In the genomic region with DNA sequence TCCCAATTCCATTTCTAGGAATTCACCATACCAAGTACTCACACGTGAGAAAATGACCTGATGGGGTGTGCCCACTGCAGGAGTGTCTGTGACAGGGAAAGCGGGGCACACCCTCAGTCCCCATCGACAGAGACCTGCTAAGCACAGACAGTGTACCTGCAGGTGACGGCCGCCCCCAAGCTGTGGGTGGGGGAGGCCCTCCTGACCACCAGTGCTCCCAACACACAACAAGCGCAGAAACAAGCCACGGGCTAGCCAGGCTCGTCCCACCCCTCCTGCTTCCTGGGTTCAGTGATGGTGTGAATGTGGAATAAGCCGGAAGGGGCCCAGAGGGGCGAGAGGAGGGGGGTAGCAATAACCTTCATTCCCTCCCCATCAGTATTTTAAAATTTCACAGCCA, we compare ENCODE assay signal across 29 cellular contexts. TPM values are rescaled to one million over a fixed set of nuclear protein-coding genes. Genes with fewer than 3 reads are reported as not detected.
DNase-seq lines count a peak whose midpoint lies in the region; ATAC-seq, FAIRE-seq and TF ChIP-seq lines count a peak whose summit lies in the region.
"Had no signal": no experiment of that assay in that cellular context is flagged by ENCODE, and none has a peak within 500 bp of the region (broad histone marks: within the 10 kb centered on the region; RNA-seq: fewer than 3 reads in every experiment).

No MANE protein-coding gene starts in this region.

- H3K9me3 ChIP-seq in left ventricle myocardium inferior (replicated peaks) = no peaks in the 10 kb centered on the region
- H3K9me3 ChIP-seq in heart left ventricle = no peaks in the 10 kb centered on the region
- no peaks in the 10 kb centered on the region for H3K9me3 ChIP-seq in keratinocyte (ENCODE audit: control insufficient read depth, low read depth, low read length)
- H3K9me3 ChIP-seq: A549, mucosa of descending colon, uterus had no signal

- H3K9me3 Mint-ChIP-seq in osteocyte (ENCODE audit: unreplicated experiment) = no peaks in the 10 kb centered on the region
- H3K9me3 Mint-ChIP-seq: activated CD4-positive, alpha-beta memory T cell treated with anti-CD3 and anti-CD28 coated beads, Interleukin-2, amount 10 ng/mL, durations not matched to agents 7 days and 5 days; activated naive CD4-positive, alpha-beta T cell treated with anti-CD3 and anti-CD28 coated beads, Interleukin-2, amount 50 U/mL, for 72 hours; activated T-helper 17 cell treated with anti-CD3 and anti-CD28 coated beads, Interleukin-2, amount 50 U/mL, for 72 hours; CD4-positive, alpha-beta memory T cell; natural killer cell; stimulated activated memory B cell treated with anti-CD40 and anti-IgM and Interleukin-4, amounts not matched to agents 10 μg/mL and 1 μg/mL and 100 μg/mL, for 72 hours had no signal

- H3K4me2 ChIP-seq in keratinocyte (ENCODE audit: control insufficient read depth, extremely low read depth, insufficient read depth, low read depth, low read length) = peak overlapping the region; percentile 80
- H3K4me2 ChIP-seq: KMS-11 had no signal

- no peaks in the 10 kb centered on the region for H3K27me3 Mint-ChIP-seq in osteocyte (ENCODE audit: unreplicated experiment)
- H3K27me3 Mint-ChIP-seq: activated CD4-positive, alpha-beta memory T cell treated with anti-CD3 and anti-CD28 coated beads, Interleukin-2, amount 10 ng/mL, durations not matched to agents 7 days and 5 days; activated T-helper 17 cell treated with anti-CD3 and anti-CD28 coated beads, Interleukin-2, amount 50 U/mL, for 72 hours; CD4-positive, alpha-beta memory T cell; stimulated activated memory B cell treated with anti-CD40 and anti-IgM and Interleukin-4, amounts not matched to agents 10 μg/mL and 1 μg/mL and 100 μg/mL, for 72 hours had no signal

- H3K79me2 ChIP-seq in keratinocyte (ENCODE audit: control insufficient read depth, insufficient read depth, low read length) = peaks cover 7% of the 10 kb centered on the region

- H3K27ac ChIP-seq in left ventricle myocardium inferior (replicated peaks) = peak overlapping the region; percentile 88
- H3K27ac ChIP-seq in heart left ventricle = peak overlapping the region in 2 of 12 donors; percentile 2 to 36
- H3K27ac ChIP-seq in keratinocyte (ENCODE audit: control insufficient read depth, insufficient read depth, low read length) = no peak overlapping the region
- H3K27ac ChIP-seq: KMS-11 had no signal

- H3K4me1 ChIP-seq in left ventricle myocardium inferior = peaks cover 71% of the 10 kb centered on the region
- peaks cover 25 to 73% (median 54%) of the 10 kb centered on the region in 12 donors for H3K4me1 ChIP-seq in heart left ventricle
- H3K4me1 ChIP-seq in keratinocyte (ENCODE audit: control insufficient read depth, extremely low read depth, insufficient read depth, low read length) = peaks cover 36% of the 10 kb centered on the region

- H3K9ac ChIP-seq in keratinocyte (ENCODE audit: control insufficient read depth, extremely low read depth, insufficient read depth, low read length) = no peak overlapping the region
- H3K9ac ChIP-seq: KMS-11 had no signal

- dilution Hi-C loops in keratinocyte (cut with MboI; ENCODE audit: extremely low pct_ligation_motif_present, low sequenced_read_pairs) = no loop called here

- intact Hi-C loops in left ventricle myocardium inferior (cut with micrococcal nuclease) = no loop called here
- intact Hi-C loops in heart left ventricle (cut with DNase I) = no loop called here

- TF ChIP-seq POLR2A in heart left ventricle (IDR thresholded peaks at IDR 0.05) = no peak

- WGBS in heart left ventricle, 4 donors = 72 to 83% (median 76%) methylated on average over 8 to 10 of the region's 10 CpGs

- no peaks in the 10 kb centered on the region for H3K9me1 ChIP-seq in keratinocyte (ENCODE audit: control insufficient read depth, extremely low read depth, insufficient read depth, low read length)

- H3K36me3 ChIP-seq in left ventricle myocardium inferior (peaks cover 33% of the 10 kb centered on the region), heart left ventricle (peaks cover 0 to 34% (median 20%) of the 10 kb centered on the region in 9 donors), keratinocyte (ENCODE audit: control insufficient read depth in 2 of 2, extremely low read depth in 1 of 2, insufficient read depth in 2 of 2, low read length in 2 of 2) (peaks cover 2 to 3% of the 10 kb centered on the region in 2 experiments)
- H3K36me3 ChIP-seq: uterus had no signal

- no peak overlapping the region for H2AFZ ChIP-seq in keratinocyte (ENCODE audit: control insufficient read depth, low read length)
- H2AFZ ChIP-seq: PC-9 had no signal

- H3K27me3 ChIP-seq in left ventricle myocardium inferior (ENCODE audit: low read depth) (no peaks in the 10 kb centered on the region), heart left ventricle (no peaks in the 10 kb centered on the region), keratinocyte (ENCODE audit: control insufficient read depth, extremely low read depth, insufficient read depth, low read length) (no peaks in the 10 kb centered on the region)
- H3K27me3 ChIP-seq: uterus had no signal

- peaks cover 23% of the 10 kb centered on the region for H3K36me3 Mint-ChIP-seq in osteocyte (ENCODE audit: unreplicated experiment)
- H3K36me3 Mint-ChIP-seq: natural killer cell; stimulated activated memory B cell treated with anti-CD40 and anti-IgM and Interleukin-4, amounts not matched to agents 10 μg/mL and 1 μg/mL and 100 μg/mL, for 72 hours had no signal

- ATAC-seq in heart left ventricle (no peak), HG03342 (IDR thresholded peaks at IDR 0.05; ENCODE audit: unreplicated experiment) (no peak)
- ATAC-seq: activated naive CD4-positive, alpha-beta T cell treated with anti-CD3 and anti-CD28 coated beads, Interleukin-2, amount 50 U/mL, for 72 hours; activated T-helper 17 cell treated with anti-CD3 and anti-CD28 coated beads, Interleukin-2, amount 50 U/mL, for 72 hours; natural killer cell; Right ventricle myocardium inferior; stimulated activated memory B cell treated with anti-CD40 and anti-IgM and Interleukin-4, amounts not matched to agents 10 μg/mL and 1 μg/mL and 100 μg/mL, for 72 hours had no signal

- H3K4me3 Mint-ChIP-seq in osteocyte (ENCODE audit: unreplicated experiment) = no peak overlapping the region
- H3K4me3 Mint-ChIP-seq: activated CD4-positive, alpha-beta memory T cell treated with anti-CD3 and anti-CD28 coated beads, Interleukin-2, amount 10 ng/mL, durations not matched to agents 7 days and 5 days; activated T-helper 17 cell treated with anti-CD3 and anti-CD28 coated beads, Interleukin-2, amount 50 U/mL, for 72 hours; natural killer cell; stimulated activated memory B cell treated with anti-CD40 and anti-IgM and Interleukin-4, amounts not matched to agents 10 μg/mL and 1 μg/mL and 100 μg/mL, for 72 hours had no signal

- FAIRE-seq in keratinocyte (lab: Jason Lieb, UNC) = no peak
- FAIRE-seq: A549, kidney had no signal

- peaks cover 73% of the 10 kb centered on the region for H3K4me1 Mint-ChIP-seq in osteocyte (ENCODE audit: unreplicated experiment)

- TF ChIP-seq CTCF in left ventricle myocardium inferior (IDR thresholded peaks at IDR 0.05; ENCODE audit: borderline replicate concordance) (no peak), heart left ventricle (IDR thresholded peaks at IDR 0.05) (no peak), keratinocyte (optimal IDR thresholded peaks at IDR 0.05 in 1 of 3, IDR thresholded peaks at IDR 0.05 in 1 of 3, conservative IDR thresholded peaks at IDR 0.05 in 1 of 3; ENCODE audit: extremely low read depth in 1 of 3, insufficient read depth in 2 of 3, low read length in 3 of 3) (no peak), osteocyte (IDR thresholded peaks at IDR 0.05) (no peak)

- peak overlapping the region; percentile 34 for H3K27ac Mint-ChIP-seq in osteocyte (ENCODE audit: unreplicated experiment)
- H3K27ac Mint-ChIP-seq: activated CD4-positive, alpha-beta memory T cell treated with anti-CD3 and anti-CD28 coated beads, Interleukin-2, amount 10 ng/mL, durations not matched to agents 7 days and 5 days; activated naive CD4-positive, alpha-beta T cell treated with anti-CD3 and anti-CD28 coated beads, Interleukin-2, amount 50 U/mL, for 72 hours; activated T-helper 17 cell treated with anti-CD3 and anti-CD28 coated beads, Interleukin-2, amount 50 U/mL, for 72 hours; natural killer cell; stimulated activated memory B cell treated with anti-CD40 and anti-IgM and Interleukin-4, amounts not matched to agents 10 μg/mL and 1 μg/mL and 100 μg/mL, for 72 hours had no signal

- H4K20me1 ChIP-seq in keratinocyte (ENCODE audit: control insufficient read depth, extremely low read depth, insufficient read depth, low read length) = no peaks in the 10 kb centered on the region

- no peak overlapping the region for H3K4me3 ChIP-seq in left ventricle myocardium inferior
- no peak overlapping the region for H3K4me3 ChIP-seq in heart left ventricle
- H3K4me3 ChIP-seq in keratinocyte (ENCODE audit: control insufficient read depth in 2 of 3, extremely low read depth in 1 of 3, insufficient read depth in 2 of 3, low read depth in 1 of 3, low read length in 3 of 3) = no peak overlapping the region
- H3K4me3 ChIP-seq: lung, mucosa of descending colon, skin epidermis, uterus had no signal

- no peak for DNase-seq in left ventricle myocardium inferior
- DNase-seq in heart left ventricle = no peak
- no peak for DNase-seq in keratinocyte (ENCODE audit: low read depth, low spot score)
- no peak for DNase-seq in osteocyte (ENCODE audit: extremely low spot score, unreplicated experiment)
- DNase-seq in epidermal melanocyte (ENCODE audit: insufficient read length, low spot score) = no peak
- DNase-seq in DMS79 treated with DMSO at 0.1 percent for 48 hours (lab: John Stamatoyannopoulos, UW) = no peak
- DNase-seq in KG1 (lab: John Stamatoyannopoulos, UW) = no peak
- DNase-seq: activated CD4-positive, CD25-positive, alpha-beta regulatory T cell treated with anti-CD3 and anti-CD28 coated beads, Interleukin-2, amount 50 U/mL, for 72 hours; activated CD8-positive, alpha-beta memory T cell treated with anti-CD3 and anti-CD28 coated beads, Interleukin-2, amount 50 U/mL, for 48 hours; cortex of kidney; effector memory CD4-positive, alpha-beta T cell; GOT3; natural killer cell; NCI-H524 treated with DMSO at 0.1 percent for 48 hours had no signal

RNA-seq across cellular contexts. Expression of a gene that starts 31.9 kb away (rescaled TPM):
- total RNA-seq in left ventricle myocardium inferior = 15.9 TPM
- total RNA-seq in heart left ventricle = 10 to 100 TPM in 6 of 9 donors, 1 to 10 TPM in 3; 9.2 to 18.4 (median 16.4) TPM
- polyA plus RNA-seq in heart left ventricle = 10 to 100 TPM in 1 of 2 donors, 1 to 10 TPM in 1; 6.4 to 10.5 TPM
- 2.8 to 3.9 TPM (median 3.6 TPM) in 3 replicates for polyA plus RNA-seq in keratinocyte
- 2.7 TPM for polyA plus RNA-seq in keratinocyte (2011; ENCODE audit: low read depth)
- 3.0 and 3.5 TPM in 2 replicates for polyA plus RNA-seq in keratinocyte (2011; cell fraction: cytosol; rRNA removed)
- polyA plus RNA-seq in keratinocyte (2011; cell fraction: nucleus; rRNA removed) = 16.7 and 17.6 TPM in 2 replicates
- 6.0 and 7.4 TPM in 2 replicates for polyA plus RNA-seq in keratinocyte (2012; ENCODE audit: low replicate concordance)
- polyA minus RNA-seq in keratinocyte = 4.8 to 11.9 TPM (median 5.9 TPM) in 3 replicates
- polyA minus RNA-seq in keratinocyte (2011; cell fraction: cytosol; rRNA and poly(A)+ RNA removed) = 8.2 TPM
- polyA minus RNA-seq in keratinocyte (2011; cell fraction: nucleus; rRNA and poly(A)+ RNA removed) = 10.7 and 15.2 TPM in 2 replicates
- 44.8 and 47.7 TPM in 2 replicates for total RNA-seq in osteocyte
